In genomic region chr20:13777171-13777601, GRCh38 we compare ENCODE assay signal across 13 cellular contexts. TPM values are rescaled to one million over a fixed set of nuclear protein-coding genes. Genes with fewer than 3 reads are reported as not detected.
A peak's percentile ranks its signal among the peaks of the same experiment; 100 is the strongest.
DNase-seq lines count a peak whose midpoint lies in the region; ATAC-seq, FAIRE-seq and TF ChIP-seq lines count a peak whose summit lies in the region.
"Had no signal": no experiment of that assay in that cellular context is flagged by ENCODE, and none has a peak within 500 bp of the region (broad histone marks: within the 10 kb centered on the region; RNA-seq: fewer than 3 reads in every experiment).

No MANE protein-coding gene starts in this region.

- peak overlapping the region; percentile 72 to 96 (median 82) for H3K27ac Mint-ChIP-seq in CD4-positive, CD25-positive, alpha-beta regulatory T cell
- H3K27ac Mint-ChIP-seq in activated CD4-positive, alpha-beta memory T cell treated with anti-CD3 and anti-CD28 coated beads for 36 hours, result peak overlapping the region; percentile 74

- H3K9me3 Mint-ChIP-seq in CD4-positive, CD25-positive, alpha-beta regulatory T cell, result no peaks in the 10 kb centered on the region
- no peaks in the 10 kb centered on the region for H3K9me3 Mint-ChIP-seq in activated CD4-positive, alpha-beta memory T cell treated with anti-CD3 and anti-CD28 coated beads for 36 hours

- H3K9ac ChIP-seq in kidney (ENCODE audit: low read length in 2 of 2), result no peak overlapping the region

- peak; percentile 83 to 84 for ATAC-seq in CD4-positive, CD25-positive, alpha-beta regulatory T cell (ENCODE audit: low read depth in 2 of 2)
- ATAC-seq in HG03196 (IDR thresholded peaks at IDR 0.05; ENCODE audit: unreplicated experiment), result no peak
- ATAC-seq: heart left ventricle had no signal

- H3K9me3 ChIP-seq in CD4-positive, CD25-positive, alpha-beta regulatory T cell (ENCODE audit: control insufficient read depth in 2 of 2, low read length in 2 of 2), result no peaks in the 10 kb centered on the region
- H3K9me3 ChIP-seq in kidney (ENCODE audit: control insufficient read depth in 1 of 2, low read length in 2 of 2), result no peaks in the 10 kb centered on the region
- H3K9me3 ChIP-seq: heart left ventricle, right lobe of liver had no signal

- peak in 1 of 3 donors; percentile 24 for DNase-seq in CD4-positive, CD25-positive, alpha-beta regulatory T cell
- DNase-seq in HCEC 1CT, result peak; percentile 67
- DNase-seq in activated CD4-positive, alpha-beta memory T cell treated with anti-CD3 and anti-CD28 coated beads for 36 hours, result no peak
- peak; percentile 73 for DNase-seq in iris pigment epithelial cell (ENCODE audit: low read depth)
- DNase-seq in kidney, result no peak
- DNase-seq in GDM1 (lab: John Stamatoyannopoulos, UW), result no peak
- DNase-seq in NCI-H1105 treated with DMSO at 0.1 percent for 48 hours (lab: John Stamatoyannopoulos, UW), result no peak
- DNase-seq: Calu3, heart left ventricle, midbrain, right lobe of liver had no signal

- no peak for FAIRE-seq in kidney (lab: Jason Lieb, UNC)
- FAIRE-seq: colon had no signal

- H3K27me3 ChIP-seq in CD4-positive, CD25-positive, alpha-beta regulatory T cell (ENCODE audit: control insufficient read depth, insufficient read depth, low read length), result no peaks in the 10 kb centered on the region
- H3K27me3 ChIP-seq: heart left ventricle, right lobe of liver had no signal

- H3K4me3 Mint-ChIP-seq in CD4-positive, CD25-positive, alpha-beta regulatory T cell, result peak overlapping the region in 2 of 4 donors; percentile 12 to 33
- H3K4me3 Mint-ChIP-seq in activated CD4-positive, alpha-beta memory T cell treated with anti-CD3 and anti-CD28 coated beads for 36 hours, result no peak overlapping the region

- peaks cover 21 to 52% (median 24%) of the 10 kb centered on the region in 4 donors for H3K4me1 Mint-ChIP-seq in CD4-positive, CD25-positive, alpha-beta regulatory T cell
- peaks cover 45% of the 10 kb centered on the region for H3K4me1 Mint-ChIP-seq in activated CD4-positive, alpha-beta memory T cell treated with anti-CD3 and anti-CD28 coated beads for 36 hours (ENCODE audit: low read depth)

- no peak for TF ChIP-seq CTCF in kidney (IDR thresholded peaks at IDR 0.05; ENCODE audit: borderline replicate concordance, extremely low read depth, insufficient read depth)

- H3K36me3 Mint-ChIP-seq in CD4-positive, CD25-positive, alpha-beta regulatory T cell, result peaks cover 47% of the 10 kb centered on the region
- peaks cover 51% of the 10 kb centered on the region for H3K36me3 Mint-ChIP-seq in activated CD4-positive, alpha-beta memory T cell treated with anti-CD3 and anti-CD28 coated beads for 36 hours

- CTCF ChIA-PET in activated CD4-positive, alpha-beta memory T cell treated with anti-CD3 and anti-CD28 coated beads for 36 hours (lab: Charles Lee), result interaction anchor here (0.9 to 1.9 kb wide), 3 partner anchors 11 to 42 kb away, joined by 3 to 6 read pairs (median 4); no protein-coding TSS in a partner anchor

- POLR2A ChIA-PET in activated CD4-positive, alpha-beta memory T cell treated with anti-CD3 and anti-CD28 coated beads for 36 hours (lab: Charles Lee), result no interaction called here

- H3K4me1 ChIP-seq in CD4-positive, CD25-positive, alpha-beta regulatory T cell (ENCODE audit: control insufficient read depth, insufficient read depth, low read length, poor library complexity, severe bottlenecking), result peaks cover 5% of the 10 kb centered on the region
- no peaks in the 10 kb centered on the region for H3K4me1 ChIP-seq in kidney (ENCODE audit: control insufficient read depth in 1 of 2, insufficient read depth in 1 of 2, low read depth in 1 of 2, low read length in 2 of 2)
- H3K4me1 ChIP-seq: right lobe of liver had no signal

- intact Hi-C loops in activated CD4-positive, alpha-beta memory T cell treated with anti-CD3 and anti-CD28 coated beads for 36 hours (cut with micrococcal nuclease), result no loop called here
- intact Hi-C loops in kidney (cut with DNase I), result loop anchor here (10.0 kb wide), 1 partner anchor 652 kb away; no protein-coding TSS in a partner anchor

- H3K36me3 ChIP-seq in CD4-positive, CD25-positive, alpha-beta regulatory T cell (ENCODE audit: control insufficient read depth, insufficient read depth, low read length), result peaks cover 35% of the 10 kb centered on the region
- H3K36me3 ChIP-seq in kidney (ENCODE audit: control insufficient read depth in 1 of 2, insufficient read depth in 2 of 2, low read length in 2 of 2), result peaks cover 14 to 36% of the 10 kb centered on the region in 2 donors

- H3K4me3 ChIP-seq in CD4-positive, CD25-positive, alpha-beta regulatory T cell (ENCODE audit: low read depth, low read length), result no peak overlapping the region
- no peak overlapping the region for H3K4me3 ChIP-seq in kidney (ENCODE audit: low read length in 2 of 2)
- H3K4me3 ChIP-seq: heart left ventricle, right lobe of liver had no signal

- H3K27ac ChIP-seq in CD4-positive, CD25-positive, alpha-beta regulatory T cell (ENCODE audit: insufficient read depth, low read length, poor library complexity, severe bottlenecking), result peak overlapping the region; percentile 44
- no peak overlapping the region for H3K27ac ChIP-seq in kidney (ENCODE audit: low read depth in 2 of 2, low read length in 2 of 2)
- H3K27ac ChIP-seq: heart left ventricle, right lobe of liver had no signal

- no peaks in the 10 kb centered on the region for H3K27me3 Mint-ChIP-seq in CD4-positive, CD25-positive, alpha-beta regulatory T cell
- H3K27me3 Mint-ChIP-seq in activated CD4-positive, alpha-beta memory T cell treated with anti-CD3 and anti-CD28 coated beads for 36 hours, result no peaks in the 10 kb centered on the region

RNA-seq across cellular contexts. Expression of gene ESF1, which starts 7.5 kb away (rescaled TPM):
- total RNA-seq in CD4-positive, CD25-positive, alpha-beta regulatory T cell, result 8.5 TPM
- polyA plus RNA-seq in CD4-positive, CD25-positive, alpha-beta regulatory T cell, result 1 to 10 TPM; 4.1 to 5.0 (median 4.6) TPM
- 10 to 100 TPM; 17.3 to 17.9 TPM for total RNA-seq in activated CD4-positive, alpha-beta memory T cell treated with anti-CD3 and anti-CD28 coated beads for 36 hours
- total RNA-seq in kidney, result 12.6 TPM
- 4.9 TPM for polyA plus RNA-seq in kidney (ENCODE audit: insufficient read depth, low read depth, low replicate concordance)

RNA-seq across cellular contexts. Expression of gene NDUFAF5, which starts 7.6 kb away (rescaled TPM):
- 51.4 TPM for total RNA-seq in CD4-positive, CD25-positive, alpha-beta regulatory T cell
- 10 to 100 TPM in 3 of 4 donors, 1 to 10 TPM in 1; 7.3 to 17.8 (median 11.2) TPM for polyA plus RNA-seq in CD4-positive, CD25-positive, alpha-beta regulatory T cell
- total RNA-seq in activated CD4-positive, alpha-beta memory T cell treated with anti-CD3 and anti-CD28 coated beads for 36 hours, result 10 to 100 TPM; 23.8 to 28.3 TPM
- 26.4 TPM for total RNA-seq in kidney
- polyA plus RNA-seq in kidney (ENCODE audit: insufficient read depth, low read depth, low replicate concordance), result 52.1 TPM

Comparison
In these comparisons a context has a peak if more than half of its experiments do, and no peak if none do; other contexts are left out.
1. DNase-seq: peak in HCEC 1CT (single experiment) and iris pigment epithelial cell (single experiment); none in activated CD4-positive, alpha-beta memory T cell treated with anti-CD3 and anti-CD28 coated beads for 36 hours (single experiment), kidney (single experiment), GDM1 (single experiment) and NCI-H1105 treated with DMSO at 0.1 percent for 48 hours (single experiment).